In the genomic region with DNA sequence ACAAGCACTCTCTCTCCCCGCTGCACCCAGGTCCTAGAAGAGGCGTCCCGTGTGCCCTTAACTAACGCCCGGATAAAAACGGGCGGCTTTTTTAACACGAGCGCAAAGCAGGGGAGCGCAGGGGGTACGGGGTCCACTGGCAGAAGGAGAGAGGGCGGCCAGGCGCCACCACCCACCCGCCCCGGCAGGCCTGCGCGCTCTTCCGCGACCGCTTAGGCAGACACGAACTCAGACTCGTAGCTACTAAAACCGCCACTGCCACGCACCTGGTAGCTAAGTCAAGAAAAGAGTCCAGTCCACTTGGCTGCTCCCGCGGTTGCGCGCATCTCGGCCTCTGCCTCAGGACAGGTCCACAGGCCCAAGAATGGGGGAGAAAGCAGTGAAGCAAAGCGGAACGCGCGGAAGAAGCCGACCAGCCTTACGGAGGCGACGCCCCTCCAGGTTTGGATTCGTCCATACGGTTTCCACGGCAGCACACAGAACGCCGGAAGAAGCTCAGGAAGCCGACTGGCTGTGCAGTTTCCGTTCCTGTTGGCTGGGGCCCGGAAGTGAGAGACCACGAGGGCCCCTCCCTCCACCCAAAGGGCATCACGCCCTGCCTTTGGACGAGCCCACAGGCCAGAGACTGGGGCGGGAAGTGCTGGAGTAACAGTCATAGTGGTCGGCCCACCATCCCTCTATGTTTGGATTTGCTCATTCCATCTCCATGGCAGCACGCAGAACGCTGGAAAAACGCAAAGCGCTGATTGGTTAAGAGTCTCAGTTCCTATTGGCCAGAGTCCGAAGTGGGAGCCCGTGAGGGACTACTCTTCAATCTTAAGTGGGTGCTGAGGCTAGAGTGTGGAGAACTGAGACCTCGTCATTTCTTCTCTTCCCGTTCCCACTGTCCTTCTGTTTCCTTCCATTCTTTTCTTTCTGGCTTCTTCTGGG, we compare ENCODE assay signal across 8 cellular contexts. TPM values are rescaled to one million over a fixed set of nuclear protein-coding genes. Genes with fewer than 3 reads are reported as not detected.
DNase-seq lines count a peak whose midpoint lies in the region; FAIRE-seq and TF ChIP-seq lines count a peak whose summit lies in the region.

A gene (minus strand): TSS at position 354 of the 930 bp plus-strand sequence. CDS start 7,344 bp downstream, outside the sequence.

- peaks cover 3% of the 10 kb centered on the region; the same call in 1 of the 2 replicates for H3F3A ChIP-seq in Loucy (ENCODE audit: low read depth)

- no peaks in the 10 kb centered on the region for H4K20me1 ChIP-seq in Loucy (ENCODE audit: insufficient read depth, low read length, poor library complexity, severe bottlenecking)

- peak within 1 kb of the TSS; percentile 97 to 100 (median 99) for H3K4me3 Mint-ChIP-seq in nephron
- H3K4me3 Mint-ChIP-seq in stimulated activated naive CD8-positive, alpha-beta T cell treated with anti-CD3 and anti-CD28 coated beads, Interleukin-15, Interleukin-2, amounts not matched to agents 100 ng/mL and 50 ng/mL, for 24 hours, result peak within 1 kb of the TSS; percentile 92

- 0 out of 2 replicates have a peak, but pooled peaks cover 7% of the 10 kb centered on the region for H3K79me2 ChIP-seq in Loucy (ENCODE audit: insufficient read depth, low read length)

- H3K9me2 ChIP-seq in Loucy (replicated peaks; ENCODE audit: low read depth, low read length), result no peaks in the 10 kb centered on the region

- H3K36me3 ChIP-seq in Loucy (ENCODE audit: insufficient read depth, low read length), result no peaks in the 10 kb centered on the region

- no peaks in the 10 kb centered on the region for H3K9me3 Mint-ChIP-seq in nephron
- H3K9me3 Mint-ChIP-seq in stimulated activated naive CD8-positive, alpha-beta T cell treated with anti-CD3 and anti-CD28 coated beads, Interleukin-15, Interleukin-2, amounts not matched to agents 100 ng/mL and 50 ng/mL, for 24 hours, result no peaks in the 10 kb centered on the region

- peak within 1 kb of the TSS; percentile 68 to 95 (median 90) for H3K27ac Mint-ChIP-seq in nephron
- peak within 1 kb of the TSS; percentile 97 for H3K27ac Mint-ChIP-seq in stimulated activated naive CD8-positive, alpha-beta T cell treated with anti-CD3 and anti-CD28 coated beads, Interleukin-15, Interleukin-2, amounts not matched to agents 100 ng/mL and 50 ng/mL, for 24 hours

- no peak for TF ChIP-seq CTCF in Loucy (conservative IDR thresholded peaks at IDR 0.05; ENCODE audit: low read length)
- no peak for TF ChIP-seq CTCF in fibroblast of the aortic adventitia (IDR thresholded peaks at IDR 0.05; ENCODE audit: insufficient read depth, low read length)
- no peak for TF ChIP-seq CTCF in nephron (IDR thresholded peaks at IDR 0.05; ENCODE audit: unreplicated experiment in 3 of 3)

- H3K4me3 ChIP-seq in Loucy (ENCODE audit: low read length, poor library complexity, severe bottlenecking) (peak within 1 kb of the TSS; percentile 91), fibroblast of the aortic adventitia (ENCODE audit: low read depth, low read length) (peak within 1 kb of the TSS; percentile 69)

- DNase-seq in EL (peak; percentile 100), H54 (ENCODE audit: insufficient read length, low spot score) (peak; percentile 86), fibroblast of the aortic adventitia (ENCODE audit: low read depth) (peak; percentile 100)
- DNase-seq in activated effector memory CD4-positive, alpha-beta T cell treated with Interleukin-2 at 50 U/mL for 16 hours, result peak; percentile 94

- H3K4me2 ChIP-seq in Loucy (ENCODE audit: low read depth, low read length, poor library complexity, severe bottlenecking), result peak within 1 kb of the TSS; percentile 94

- no peaks in the 10 kb centered on the region for H3K9me3 ChIP-seq in Loucy (ENCODE audit: insufficient read depth, low read depth, low read length)

- no peaks in the 10 kb centered on the region for H3K36me3 Mint-ChIP-seq in nephron (ENCODE audit: low read depth)
- H3K36me3 Mint-ChIP-seq in stimulated activated naive CD8-positive, alpha-beta T cell treated with anti-CD3 and anti-CD28 coated beads, Interleukin-15, Interleukin-2, amounts not matched to agents 100 ng/mL and 50 ng/mL, for 24 hours (ENCODE audit: low read depth), result no peaks in the 10 kb centered on the region

- H3K27me3 Mint-ChIP-seq in nephron (ENCODE audit: low read depth), result peaks cover 7% of the 10 kb centered on the region
- H3K27me3 Mint-ChIP-seq in stimulated activated naive CD8-positive, alpha-beta T cell treated with anti-CD3 and anti-CD28 coated beads, Interleukin-15, Interleukin-2, amounts not matched to agents 100 ng/mL and 50 ng/mL, for 24 hours, result no peaks in the 10 kb centered on the region

- peaks cover 6% of the 10 kb centered on the region for H3K4me1 Mint-ChIP-seq in nephron
- H3K4me1 Mint-ChIP-seq in stimulated activated naive CD8-positive, alpha-beta T cell treated with anti-CD3 and anti-CD28 coated beads, Interleukin-15, Interleukin-2, amounts not matched to agents 100 ng/mL and 50 ng/mL, for 24 hours (ENCODE audit: low read depth), result peaks cover 18% of the 10 kb centered on the region

- H2AFZ ChIP-seq in Loucy (ENCODE audit: low read length), result peak within 1 kb of the TSS; percentile 92

- FAIRE-seq in H54 (lab: Jason Lieb, UNC), result peak; percentile 97

- H3K27me3 ChIP-seq in Loucy (ENCODE audit: insufficient read depth, low read length, poor library complexity, severe bottlenecking), result no peaks in the 10 kb centered on the region

- peak; percentile 66 for TF ChIP-seq POLR2A in H54 (IDR thresholded peaks at IDR 0.05; ENCODE audit: low read depth, low read length)
- peak; percentile 62 for TF ChIP-seq POLR2A in Raji (IDR thresholded peaks at IDR 0.05; ENCODE audit: insufficient read depth, low read depth, low read length)

- peaks cover 6% of the 10 kb centered on the region for H3K4me1 ChIP-seq in Loucy (ENCODE audit: insufficient read depth, low read length, poor library complexity, severe bottlenecking)

- H3K9ac ChIP-seq in Loucy (ENCODE audit: low read depth, low read length, poor library complexity, severe bottlenecking), result peak within 1 kb of the TSS; percentile 68

RNA-seq across cellular contexts. Expression of the gene that starts here (rescaled TPM):
- total RNA-seq in fibroblast of the aortic adventitia (ENCODE audit: low replicate concordance), result 16.1 and 46.8 TPM in 2 replicates

Comparison
In these comparisons a context has a peak if more than half of its experiments do, and no peak if none do; other contexts are left out.
1. Peak in every context shown above with its lines: DNase-seq and H3K4me3 ChIP-seq.